Comparison of ENCODE assay signal across 14 cellular contexts in the genomic region with DNA sequence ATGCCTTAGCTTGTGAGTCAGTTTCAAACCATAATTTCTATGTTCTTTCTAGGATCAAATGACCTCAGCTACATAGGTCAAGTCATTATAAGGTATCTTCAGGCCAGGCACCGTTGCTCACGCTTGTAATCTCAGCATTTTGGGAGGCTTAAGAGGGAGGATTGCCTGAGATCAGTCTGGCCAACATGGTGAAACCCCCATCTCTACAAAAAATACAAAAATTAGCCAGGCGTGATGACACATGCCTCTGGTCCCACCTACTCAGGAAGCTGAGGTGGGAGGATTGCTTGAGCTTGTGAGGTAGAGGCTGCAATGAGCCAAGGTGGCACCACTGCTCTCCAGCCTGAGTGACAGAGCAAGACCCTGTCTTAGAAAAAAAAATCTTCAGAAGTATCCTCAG.
DNase-seq lines count a peak whose midpoint lies in the region; ATAC-seq and TF ChIP-seq lines count a peak whose summit lies in the region.
"Had no signal": no experiment of that assay in that cellular context is flagged by ENCODE, and none has a peak within 500 bp of the region (broad histone marks: within the 10 kb centered on the region; RNA-seq: fewer than 3 reads in every experiment).

No MANE protein-coding gene starts in this region.

- no peaks in the 10 kb centered on the region for H3K9me3 ChIP-seq in BE2C
- H3K9me3 ChIP-seq: esophagus muscularis mucosa, thoracic aorta had no signal

- ATAC-seq in HG03442 (IDR thresholded peaks at IDR 0.05; ENCODE audit: unreplicated experiment), result peak; percentile 26
- no peak for ATAC-seq in WTC11

- no peak overlapping the region for H3K4me3 ChIP-seq in BE2C (ENCODE audit: low read depth, low read length)
- H3K4me3 ChIP-seq: esophagus muscularis mucosa, thoracic aorta had no signal

- H3K27ac Mint-ChIP-seq in WTC11, result no peak overlapping the region

- H3K36me3 ChIP-seq in BE2C, result no peaks in the 10 kb centered on the region
- H3K36me3 ChIP-seq: brain microvascular endothelial cell, esophagus muscularis mucosa, thoracic aorta had no signal

- POLR2A ChIA-PET in WTC11 (lab: Charles Lee), result no interaction called here

- H3K27me3 Mint-ChIP-seq in WTC11 (ENCODE audit: low read depth), result no peaks in the 10 kb centered on the region

- CTCF ChIA-PET in WTC11 (lab: Charles Lee), result no interaction called here

- peak; percentile 41 for DNase-seq in stimulated activated naive CD4-positive, alpha-beta T cell treated with Interleukin-2 at 50 U/mL for 16 hours (lab: John Stamatoyannopoulos, UW)
- no peak for DNase-seq in stimulated activated naive CD4-positive, alpha-beta T cell (lab: John Stamatoyannopoulos, UW)
- peak; percentile 69 for DNase-seq in activated effector memory CD4-positive, alpha-beta T cell treated with anti-CD3 and anti-CD28 coated beads, Interleukin-2, amount 50 U/mL, for 16 hours
- no peak for DNase-seq in dedifferentiated amniotic fluid mesenchymal stem cell (ENCODE audit: extremely low spot score)
- DNase-seq in NCI-H510A treated with DMSO at 0.1 percent for 48 hours (lab: John Stamatoyannopoulos, UW), result no peak
- DNase-seq in BE2C, result no peak
- DNase-seq in WTC11 (ENCODE audit: low spot score), result no peak
- DNase-seq: brain microvascular endothelial cell, GF-D8, NCI-H1417, SW 1271 had no signal

- H3K9me3 Mint-ChIP-seq in WTC11, result no peaks in the 10 kb centered on the region; the same call in 1 of the 2 replicates

- no peaks in the 10 kb centered on the region for H3K36me3 Mint-ChIP-seq in WTC11

- H3K4me1 ChIP-seq in BE2C, result no peaks in the 10 kb centered on the region
- H3K4me1 ChIP-seq: esophagus muscularis mucosa had no signal

- no peak overlapping the region for H3K4me3 Mint-ChIP-seq in WTC11

- no peaks in the 10 kb centered on the region for H3K4me1 Mint-ChIP-seq in WTC11

- no peaks in the 10 kb centered on the region for H3K27me3 ChIP-seq in BE2C
- H3K27me3 ChIP-seq: brain microvascular endothelial cell, esophagus muscularis mucosa had no signal

- TF ChIP-seq CTCF in BE2C (IDR thresholded peaks at IDR 0.05; ENCODE audit: low read depth, low read length) (no peak), WTC11 (IDR thresholded peaks at IDR 0.05) (no peak)

TF ChIP-seq in WTC11, 78 proteins besides CTCF, POLR2A, EP300 and RAD21:
- TF ChIP-seq MXD4 (CRISPR knock-in tag; IDR thresholded peaks at IDR 0.05; ENCODE audit: borderline replicate concordance), result no peak
- TF ChIP-seq, protein P1, sequence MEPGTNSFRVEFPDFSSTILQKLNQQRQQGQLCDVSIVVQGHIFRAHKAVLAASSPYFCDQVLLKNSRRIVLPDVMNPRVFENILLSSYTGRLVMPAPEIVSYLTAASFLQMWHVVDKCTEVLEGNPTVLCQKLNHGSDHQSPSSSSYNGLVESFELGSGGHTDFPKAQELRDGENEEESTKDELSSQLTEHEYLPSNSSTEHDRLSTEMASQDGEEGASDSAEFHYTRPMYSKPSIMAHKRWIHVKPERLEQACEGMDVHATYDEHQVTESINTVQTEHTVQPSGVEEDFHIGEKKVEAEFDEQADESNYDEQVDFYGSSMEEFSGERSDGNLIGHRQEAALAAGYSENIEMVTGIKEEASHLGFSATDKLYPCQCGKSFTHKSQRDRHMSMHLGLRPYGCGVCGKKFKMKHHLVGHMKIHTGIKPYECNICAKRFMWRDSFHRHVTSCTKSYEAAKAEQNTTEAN (CRISPR knock-in tag; IDR thresholded peaks at IDR 0.05), result no peak

Comparison
In these comparisons a context has a peak if more than half of its experiments do, and no peak if none do; other contexts are left out.
1. DNase-seq: peak in stimulated activated naive CD4-positive, alpha-beta T cell treated with Interleukin-2 at 50 U/mL for 16 hours (single experiment) and activated effector memory CD4-positive, alpha-beta T cell treated with anti-CD3 and anti-CD28 coated beads, Interleukin-2, amount 50 U/mL, for 16 hours (single experiment); none in stimulated activated naive CD4-positive, alpha-beta T cell (0 of 6), dedifferentiated amniotic fluid mesenchymal stem cell (single experiment), NCI-H510A treated with DMSO at 0.1 percent for 48 hours (single experiment), BE2C (single experiment) and WTC11 (single experiment).